19 cellular contexts compared by ENCODE assay signal in the genomic region with DNA sequence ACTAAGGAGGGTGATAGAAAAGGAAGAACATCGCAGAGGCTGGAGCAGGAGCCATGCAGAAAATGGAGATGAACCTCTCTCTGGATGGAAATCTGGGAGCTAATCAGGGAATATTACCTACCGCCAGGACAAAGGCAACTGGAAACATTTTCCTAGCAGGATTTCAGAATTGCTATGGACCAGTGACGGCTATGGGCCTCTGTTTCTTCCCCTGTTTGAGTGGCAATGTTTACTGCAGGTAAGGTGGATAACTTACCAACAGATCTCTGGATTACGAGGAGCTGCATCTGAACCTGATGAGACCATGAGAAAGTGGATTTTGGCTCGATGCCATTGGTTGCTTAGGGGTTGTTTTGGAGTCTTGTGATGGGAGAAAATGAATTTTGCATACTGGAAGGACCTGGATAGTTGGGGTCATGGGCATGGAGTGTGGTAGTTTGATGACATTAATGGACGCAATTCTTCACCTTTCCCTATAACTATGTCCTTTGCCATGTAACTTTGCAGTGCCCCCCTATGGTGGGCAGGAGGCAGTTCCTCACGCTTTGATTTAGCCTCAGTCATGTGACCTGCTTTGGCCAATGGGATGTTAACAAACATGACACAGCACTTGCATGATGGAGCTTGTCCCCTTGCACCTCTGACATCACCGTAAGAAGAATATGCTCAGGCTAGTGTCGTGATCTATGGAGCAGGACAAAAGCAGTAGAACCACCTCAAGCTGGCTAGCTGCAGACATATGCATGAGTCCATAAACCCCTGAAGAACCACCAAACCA. TPM values are rescaled to one million over a fixed set of nuclear protein-coding genes. Genes with fewer than 3 reads are reported as not detected.
DNase-seq lines count a peak whose midpoint lies in the region; ATAC-seq, FAIRE-seq and TF ChIP-seq lines count a peak whose summit lies in the region.
"Had no signal": no experiment of that assay in that cellular context is flagged by ENCODE, and none has a peak within 500 bp of the region (broad histone marks: within the 10 kb centered on the region; RNA-seq: fewer than 3 reads in every experiment).

No MANE protein-coding gene starts in this region.

- no peak overlapping the region for H2AFZ ChIP-seq in H1 (ENCODE audit: low read length)

- TF ChIP-seq CTCF in natural killer cell (IDR thresholded peaks at IDR 0.05) (no peak), NB4 (IDR thresholded peaks at IDR 0.05; ENCODE audit: low read depth, low read length) (no peak), H1 (IDR thresholded peaks at IDR 0.05; ENCODE audit: control extremely low read depth in 1 of 3, insufficient read depth in 1 of 3, low read depth in 1 of 3, low read length in 3 of 3) (peak in 1 of 3 experiments; percentile 45; a peak in 1 of 4 replicates), foreskin fibroblast (IDR thresholded peaks at IDR 0.05; ENCODE audit: low read depth, low read length) (no peak), MCF 10A (IDR thresholded peaks at IDR 0.05; ENCODE audit: unreplicated experiment) (no peak)

- 88% methylated on average over 9 of the region's 9 CpGs; no CpG with 5 or more reads in 1 of the 2 experiments for WGBS in H1 (ENCODE audit: extremely low coverage in 1 of 2, insufficient coverage in 1 of 2, insufficient read length in 1 of 2, insufficient replicate concordance in 2 of 2, low coverage in 1 of 2, low lambda C conversion rate in 2 of 2, missing lambda C conversion rate in 1 of 2), 2 experiments

- no peak overlapping the region for H3K56ac ChIP-seq in H1 (replicated peaks; ENCODE audit: insufficient read length, low read depth, low read length)

- no peak overlapping the region for H3K14ac ChIP-seq in H1 (ENCODE audit: insufficient read length)

- H3K36me3 Mint-ChIP-seq in natural killer cell treated with Interleukin-12 subunit alpha and Interleukin-12 subunit beta and Interleukin-15 and Interleukin-18, amount 100 ng/mL, for 72 hours, result no peaks in the 10 kb centered on the region
- no peaks in the 10 kb centered on the region for H3K36me3 Mint-ChIP-seq in natural killer cell
- peaks cover 7% of the 10 kb centered on the region for H3K36me3 Mint-ChIP-seq in MCF 10A (ENCODE audit: insufficient read depth, unreplicated experiment)

- no peak for TF ChIP-seq EP300 in H1 (IDR thresholded peaks at IDR 0.05; ENCODE audit: borderline replicate concordance in 1 of 2, low read depth in 2 of 2, low read length in 2 of 2)

- peak; percentile 12 to 25; a peak in 2 of 4 replicates for TF ChIP-seq RAD21 in H1 (IDR thresholded peaks at IDR 0.05 in 1 of 2, conservative IDR thresholded peaks at IDR 0.05 in 1 of 2; ENCODE audit: low read depth in 2 of 2, low read length in 2 of 2)

- H3K9me3 ChIP-seq in H1 (ENCODE audit: insufficient read depth in 2 of 2, low read depth in 1 of 2, low read length in 1 of 2), result peaks cover 0 to 3% of the 10 kb centered on the region in 2 experiments; a peak in 1 of 4 replicates

- POLR2A ChIA-PET in H1 (lab: Charles Lee; ENCODE audit: partially characterized antibody) (interaction anchor here (0.6 to 1.6 kb wide), 2 partner anchors 51 to 70 kb away, joined by 3 read pairs; a partner anchor contains a TSS), MCF 10A (lab: Yijun Ruan, JAX) (no interaction called here)

- no peak overlapping the region for H2BK120ac ChIP-seq in H1 (replicated peaks; ENCODE audit: low read depth, low read length)

- no peak overlapping the region for H3K23ac ChIP-seq in H1 (ENCODE audit: insufficient read length)

- no peak overlapping the region for H3K27ac ChIP-seq in H1 (ENCODE audit: low read depth, low read length)
- H3K27ac ChIP-seq: C4-2B had no signal

- no peak overlapping the region for H3K9ac ChIP-seq in H1 (replicated peaks in 1 of 4; ENCODE audit: extremely low read depth in 1 of 4, low read depth in 3 of 4, low read length in 3 of 4)

- no peaks in the 10 kb centered on the region for H3K79me2 ChIP-seq in H1 (ENCODE audit: control insufficient read depth in 1 of 2, insufficient read depth in 2 of 2, low read length in 2 of 2)

- no peaks in the 10 kb centered on the region for H3K36me3 ChIP-seq in H1 (ENCODE audit: control insufficient read depth in 2 of 4, insufficient read depth in 4 of 4, low read length in 3 of 4)

- peaks cover 6 to 9% of the 10 kb centered on the region in 2 donors for H3K4me1 Mint-ChIP-seq in natural killer cell treated with Interleukin-12 subunit alpha and Interleukin-12 subunit beta and Interleukin-15 and Interleukin-18, amount 100 ng/mL, for 72 hours (ENCODE audit: low read depth in 2 of 2)
- H3K4me1 Mint-ChIP-seq in natural killer cell, result no peaks in the 10 kb centered on the region
- peaks cover 19% of the 10 kb centered on the region for H3K4me1 Mint-ChIP-seq in MCF 10A (ENCODE audit: insufficient read depth, unreplicated experiment)

- H3K79me1 ChIP-seq in H1 (ENCODE audit: low read depth, low read length), result no peaks in the 10 kb centered on the region

- no peak overlapping the region for H3K4me2 ChIP-seq in H1 (ENCODE audit: insufficient read depth in 1 of 2, low read depth in 2 of 2, low read length in 2 of 2)

- peaks cover 0 to 7% (median 3%) of the 10 kb centered on the region in 4 experiments; a peak in 3 of 7 replicates for H3K4me1 ChIP-seq in H1 (replicated peaks in 1 of 4; ENCODE audit: control insufficient read depth in 3 of 4, insufficient read depth in 4 of 4, low read length in 3 of 4)

- no peak overlapping the region; the same call in 1 of the 2 replicates for H4K8ac ChIP-seq in H1 (ENCODE audit: extremely low read depth, insufficient read depth, low read length)

- no peak overlapping the region for H4K5ac ChIP-seq in H1 (ENCODE audit: insufficient read length, low read depth, low read length)

- TF ChIP-seq POLR2A in NB4 (IDR thresholded peaks at IDR 0.05; ENCODE audit: extremely low read depth, insufficient read length) (no peak), H1 (IDR thresholded peaks at IDR 0.05; ENCODE audit: control extremely low read depth in 1 of 2, low read depth in 2 of 2, low read length in 2 of 2) (no peak)

- H3K23me2 ChIP-seq in H1 (ENCODE audit: low read depth, low read length), result no peaks in the 10 kb centered on the region

- ATAC-seq in natural killer cell treated with Interleukin-12 subunit alpha and Interleukin-12 subunit beta and Interleukin-15 and Interleukin-18, amount 100 ng/mL, for 72 hours, result no peak
- no peak for ATAC-seq in natural killer cell
- ATAC-seq in HG03196 (IDR thresholded peaks at IDR 0.05; ENCODE audit: unreplicated experiment), result no peak
- ATAC-seq: Panc1, Right ventricle myocardium inferior, SK-N-SH treated with all-trans-retinoic acid at 6 μM for 48 hours had no signal

- no peak overlapping the region for H3K27ac Mint-ChIP-seq in natural killer cell treated with Interleukin-12 subunit alpha and Interleukin-12 subunit beta and Interleukin-15 and Interleukin-18, amount 100 ng/mL, for 72 hours
- H3K27ac Mint-ChIP-seq in natural killer cell (no peak overlapping the region), MCF 10A (ENCODE audit: low read depth, unreplicated experiment) (no peak overlapping the region)

- no peak overlapping the region for H4K91ac ChIP-seq in H1 (replicated peaks; ENCODE audit: insufficient read length, low read length)

- H3K4ac ChIP-seq in H1 (replicated peaks; ENCODE audit: insufficient read length, low read depth, low read length), result no peak overlapping the region

- no peak for FAIRE-seq in H1 (lab: Jason Lieb, UNC)
- FAIRE-seq: A204.1 had no signal

- H2BK5ac ChIP-seq in H1 (ENCODE audit: low read depth, low read length), result no peak overlapping the region

- H3K4me3 ChIP-seq in NB4 (ENCODE audit: low read depth, low read length) (no peak overlapping the region), H1 (ENCODE audit: extremely low read depth in 1 of 4, insufficient read depth in 2 of 4, low read depth in 3 of 4, low read length in 4 of 4) (no peak overlapping the region), foreskin fibroblast (ENCODE audit: low read depth in 1 of 2, low read length in 2 of 2) (no peak overlapping the region)

- no peaks in the 10 kb centered on the region for H3K9me3 Mint-ChIP-seq in natural killer cell treated with Interleukin-12 subunit alpha and Interleukin-12 subunit beta and Interleukin-15 and Interleukin-18, amount 100 ng/mL, for 72 hours
- H3K9me3 Mint-ChIP-seq in natural killer cell (no peaks in the 10 kb centered on the region), MCF 10A (ENCODE audit: unreplicated experiment) (peaks cover 20% of the 10 kb centered on the region)

- intact Hi-C loops in natural killer cell (cut with micrococcal nuclease), result no loop called here
- intact Hi-C loops in MCF 10A (cut with micrococcal nuclease), result no loop called here

- H2BK20ac ChIP-seq in H1 (ENCODE audit: low read length), result no peak overlapping the region

- BruUV-seq in MCF 10A (replicated peaks; lab: Mats Ljungman, UMichigan), result no TSS peak

- H2BK12ac ChIP-seq in H1 (ENCODE audit: low read depth, low read length), result no peak overlapping the region

- CTCF ChIA-PET in H1 (lab: Charles Lee; ENCODE audit: partially characterized antibody) (interaction anchor here (0.8 to 3.7 kb wide), 11 partner anchors 8 to 102 kb away, joined by 3 to 15 read pairs (median 4); no protein-coding TSS in a partner anchor), MCF 10A (lab: Yijun Ruan, JAX) (no interaction called here)

- no peak overlapping the region for H3K4me3 Mint-ChIP-seq in natural killer cell treated with Interleukin-12 subunit alpha and Interleukin-12 subunit beta and Interleukin-15 and Interleukin-18, amount 100 ng/mL, for 72 hours
- no peak overlapping the region for H3K4me3 Mint-ChIP-seq in natural killer cell
- H3K4me3 Mint-ChIP-seq in MCF 10A (ENCODE audit: unreplicated experiment), result no peak overlapping the region

- DNase-seq in natural killer cell treated with Interleukin-12 subunit alpha and Interleukin-12 subunit beta and Interleukin-15 and Interleukin-18, amount 100 ng/mL, for 72 hours (ENCODE audit: low spot score), result peak; percentile 44
- no peak for DNase-seq in natural killer cell
- DNase-seq in NB4 (ENCODE audit: low read depth), result peak; percentile 18
- DNase-seq in H1 (ENCODE audit: low read depth in 1 of 2, low spot score in 2 of 2), result no peak
- no peak for DNase-seq in foreskin fibroblast
- DNase-seq in MCF 10A (ENCODE audit: unreplicated experiment), result no peak
- no peak for DNase-seq in NCI-H345 (lab: John Stamatoyannopoulos, UW)
- DNase-seq: COR-L47, GF-D8, GOT3, NCI-H1048, NCI-H146, NCI-H2107 had no signal

- H4K20me1 ChIP-seq in H1 (replicated peaks in 1 of 2; ENCODE audit: control insufficient read depth in 1 of 2, insufficient read depth in 2 of 2, low read length in 2 of 2), result no peaks in the 10 kb centered on the region

- no peak overlapping the region; the same call in 1 of the 2 replicates for H2BK15ac ChIP-seq in H1 (ENCODE audit: low read length)

- no peaks in the 10 kb centered on the region; a peak in 1 of 7 replicates for H3K27me3 ChIP-seq in H1 (replicated peaks in 1 of 4; ENCODE audit: control insufficient read depth in 3 of 4, extremely low read depth in 1 of 4, insufficient read depth in 3 of 4, low read length in 3 of 4)

- H3K27me3 Mint-ChIP-seq in natural killer cell treated with Interleukin-12 subunit alpha and Interleukin-12 subunit beta and Interleukin-15 and Interleukin-18, amount 100 ng/mL, for 72 hours, result peaks cover 8 to 13% of the 10 kb centered on the region in 2 donors
- H3K27me3 Mint-ChIP-seq in natural killer cell (ENCODE audit: low read depth in 2 of 2) (peaks cover 12% of the 10 kb centered on the region in 2 donors), MCF 10A (ENCODE audit: insufficient read depth, unreplicated experiment) (no peaks in the 10 kb centered on the region)

- H3K18ac ChIP-seq in H1 (ENCODE audit: extremely low read depth, low read length), result 0 out of 2 replicates have a peak overlapping the region, but pooled peaks have one; percentile 2

- no peak overlapping the region for H2AK5ac ChIP-seq in H1 (ENCODE audit: low read depth, low read length)

RNA-seq across cellular contexts. Expression of a gene that starts 51.1 kb away (rescaled TPM):
- 100 to 1,000 TPM; 521 to 669 TPM for total RNA-seq in natural killer cell treated with Interleukin-12 subunit alpha and Interleukin-12 subunit beta and Interleukin-15 and Interleukin-18, amount 100 ng/mL, for 72 hours
- total RNA-seq in natural killer cell, result 1,000 to 10,000 TPM in 1 of 3 donors, 100 to 1,000 TPM in 2; 868 to 1,074 (median 907) TPM
- total RNA-seq in H1 (2021; fragmentation: NEBNext Ultra II Directional; extraction: Animal tissue kit (Norgen Biotek cat#: 25700)), result 398 and 422 TPM in 2 replicates
- 279 and 285 TPM in 2 replicates for polyA plus RNA-seq in H1 (2011; rRNA removed)
- 386 TPM for polyA plus RNA-seq in H1 (2011; cell fraction: cytosol; rRNA removed)
- polyA plus RNA-seq in H1 (2011; cell fraction: nucleus; rRNA removed), result 172 TPM
- polyA plus RNA-seq in H1 (2012, experiment 1 of 2), result 280 to 423 TPM (median 293 TPM) in 4 replicates
- 59.7 TPM for polyA plus RNA-seq in H1 (2012, experiment 2 of 2)
- polyA plus RNA-seq in H1 (2013, experiment 1 of 2), result 408 TPM
- polyA plus RNA-seq in H1 (2013, experiment 2 of 2), result 425 TPM
- polyA minus RNA-seq in H1 (2011; rRNA and poly(A)+ RNA removed), result 201 and 209 TPM in 2 replicates
- 260 TPM for polyA minus RNA-seq in H1 (2011; cell fraction: cytosol; rRNA and poly(A)+ RNA removed)
- polyA minus RNA-seq in H1 (2011; cell fraction: nucleus; rRNA and poly(A)+ RNA removed), result 276 TPM
- 122 and 140 TPM in 2 replicates for total RNA-seq in MCF 10A (2022)

Comparison
In these comparisons a context has a peak if more than half of its experiments do, and no peak if none do; other contexts are left out.
1. DNase-seq: peak in natural killer cell treated with Interleukin-12 subunit alpha and Interleukin-12 subunit beta and Interleukin-15 and Interleukin-18, amount 100 ng/mL, for 72 hours (single experiment) and NB4 (single experiment); none in natural killer cell (single experiment), H1 (0 of 2), foreskin fibroblast (0 of 2), MCF 10A (single experiment) and NCI-H345 (single experiment).